ENCODE assay signal across 8 cellular contexts in genomic region chr19:41882568-41883462, GRCh38. TPM values are rescaled to one million over a fixed set of nuclear protein-coding genes. Genes with fewer than 3 reads are reported as not detected.
DNase-seq lines count a peak whose midpoint lies in the region; ATAC-seq and TF ChIP-seq lines count a peak whose summit lies in the region.

A gene with protein sequence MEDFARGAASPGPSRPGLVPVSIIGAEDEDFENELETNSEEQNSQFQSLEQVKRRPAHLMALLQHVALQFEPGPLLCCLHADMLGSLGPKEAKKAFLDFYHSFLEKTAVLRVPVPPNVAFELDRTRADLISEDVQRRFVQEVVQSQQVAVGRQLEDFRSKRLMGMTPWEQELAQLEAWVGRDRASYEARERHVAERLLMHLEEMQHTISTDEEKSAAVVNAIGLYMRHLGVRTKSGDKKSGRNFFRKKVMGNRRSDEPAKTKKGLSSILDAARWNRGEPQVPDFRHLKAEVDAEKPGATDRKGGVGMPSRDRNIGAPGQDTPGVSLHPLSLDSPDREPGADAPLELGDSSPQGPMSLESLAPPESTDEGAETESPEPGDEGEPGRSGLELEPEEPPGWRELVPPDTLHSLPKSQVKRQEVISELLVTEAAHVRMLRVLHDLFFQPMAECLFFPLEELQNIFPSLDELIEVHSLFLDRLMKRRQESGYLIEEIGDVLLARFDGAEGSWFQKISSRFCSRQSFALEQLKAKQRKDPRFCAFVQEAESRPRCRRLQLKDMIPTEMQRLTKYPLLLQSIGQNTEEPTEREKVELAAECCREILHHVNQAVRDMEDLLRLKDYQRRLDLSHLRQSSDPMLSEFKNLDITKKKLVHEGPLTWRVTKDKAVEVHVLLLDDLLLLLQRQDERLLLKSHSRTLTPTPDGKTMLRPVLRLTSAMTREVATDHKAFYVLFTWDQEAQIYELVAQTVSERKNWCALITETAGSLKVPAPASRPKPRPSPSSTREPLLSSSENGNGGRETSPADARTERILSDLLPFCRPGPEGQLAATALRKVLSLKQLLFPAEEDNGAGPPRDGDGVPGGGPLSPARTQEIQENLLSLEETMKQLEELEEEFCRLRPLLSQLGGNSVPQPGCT (plus strand): TSS chr19:41883184. CDS start chr19:41888083, 4,899 bp downstream.

- no peaks in the 10 kb centered on the region for H3K27me3 ChIP-seq in Peyer's patch

- intact Hi-C loops in Right ventricle myocardium inferior (cut with DNase I) = no loop called here
- intact Hi-C loops in posterior vena cava (cut with DNase I) = no loop called here

- H3K4me1 Mint-ChIP-seq in activated naive CD4-positive, alpha-beta T cell treated with anti-CD3 and anti-CD28 coated beads, Interleukin-2, amount 10 ng/mL, durations not matched to agents 7 days and 5 days = peaks cover 62% of the 10 kb centered on the region

- peak; percentile 39 for TF ChIP-seq POLR2A in GM18526 (IDR thresholded peaks at IDR 0.05; ENCODE audit: extremely low read depth, insufficient read length)
- TF ChIP-seq POLR2A in Peyer's patch (IDR thresholded peaks at IDR 0.05) = peak; percentile 20 to 44

- no peak for TF ChIP-seq CTCF in Peyer's patch (IDR thresholded peaks at IDR 0.05)

- H3K27ac ChIP-seq in Peyer's patch = peak within 1 kb of the TSS; percentile 89 to 98 (median 90)

- DNase-seq in 8988T (peak; percentile 72), Peyer's patch (peak; percentile 71 to 86 (median 73)), Right ventricle myocardium inferior (ENCODE audit: missing footprints) (peak; percentile 89), posterior vena cava (ENCODE audit: low spot score) (peak; percentile 92), NCI-H1436 treated with DMSO at 0.1 percent for 48 hours (lab: John Stamatoyannopoulos, UW) (no peak)
- peak; percentile 84 for DNase-seq in activated naive CD4-positive, alpha-beta T cell treated with anti-CD3 and anti-CD28 coated beads, Interleukin-2, amount 10 ng/mL, durations not matched to agents 7 days and 5 days

- no peaks in the 10 kb centered on the region for H3K36me3 ChIP-seq in Peyer's patch

- peak within 1 kb of the TSS; percentile 98 for H3K27ac Mint-ChIP-seq in activated naive CD4-positive, alpha-beta T cell treated with anti-CD3 and anti-CD28 coated beads, Interleukin-2, amount 10 ng/mL, durations not matched to agents 7 days and 5 days

- CTCF ChIA-PET in activated naive CD4-positive, alpha-beta T cell treated with anti-CD3 and anti-CD28 coated beads, Interleukin-2, amount 10 ng/mL, durations not matched to agents 7 days and 5 days (lab: Charles Lee) = interaction anchor here (0.7 kb wide), 1 partner anchor 8 kb away, joined by 3 read pairs; no protein-coding TSS in a partner anchor

- no peaks in the 10 kb centered on the region for H3K27me3 Mint-ChIP-seq in activated naive CD4-positive, alpha-beta T cell treated with anti-CD3 and anti-CD28 coated beads, Interleukin-2, amount 10 ng/mL, durations not matched to agents 7 days and 5 days

- peak within 1 kb of the TSS; percentile 67 to 97 (median 88) for H3K4me3 ChIP-seq in Peyer's patch

- peaks cover 0 to 36% (median 24%) of the 10 kb centered on the region in 4 donors for H3K4me1 ChIP-seq in Peyer's patch

- H3K9me3 Mint-ChIP-seq in activated naive CD4-positive, alpha-beta T cell treated with anti-CD3 and anti-CD28 coated beads, Interleukin-2, amount 10 ng/mL, durations not matched to agents 7 days and 5 days = no peaks in the 10 kb centered on the region

- H3K4me3 Mint-ChIP-seq in activated naive CD4-positive, alpha-beta T cell treated with anti-CD3 and anti-CD28 coated beads, Interleukin-2, amount 10 ng/mL, durations not matched to agents 7 days and 5 days = peak within 1 kb of the TSS; percentile 98

- peaks cover 45% of the 10 kb centered on the region for H3K36me3 Mint-ChIP-seq in activated naive CD4-positive, alpha-beta T cell treated with anti-CD3 and anti-CD28 coated beads, Interleukin-2, amount 10 ng/mL, durations not matched to agents 7 days and 5 days

- ATAC-seq in Right ventricle myocardium inferior (peak; percentile 37), GM18867 (IDR thresholded peaks at IDR 0.05; ENCODE audit: unreplicated experiment) (no peak)

- no peaks in the 10 kb centered on the region for H3K9me3 ChIP-seq in Peyer's patch

RNA-seq across cellular contexts. Expression of the gene that starts here (rescaled TPM):
- total RNA-seq in Peyer's patch (100 to 1,000 TPM in 3 of 4 donors, 10 to 100 TPM in 1; 90.0 to 368 (median 148) TPM), Right ventricle myocardium inferior (31.6 TPM), posterior vena cava (10 to 100 TPM; 73.4 to 73.7 TPM)
